ENCODE assay signal across 11 cellular contexts in the genomic region with DNA sequence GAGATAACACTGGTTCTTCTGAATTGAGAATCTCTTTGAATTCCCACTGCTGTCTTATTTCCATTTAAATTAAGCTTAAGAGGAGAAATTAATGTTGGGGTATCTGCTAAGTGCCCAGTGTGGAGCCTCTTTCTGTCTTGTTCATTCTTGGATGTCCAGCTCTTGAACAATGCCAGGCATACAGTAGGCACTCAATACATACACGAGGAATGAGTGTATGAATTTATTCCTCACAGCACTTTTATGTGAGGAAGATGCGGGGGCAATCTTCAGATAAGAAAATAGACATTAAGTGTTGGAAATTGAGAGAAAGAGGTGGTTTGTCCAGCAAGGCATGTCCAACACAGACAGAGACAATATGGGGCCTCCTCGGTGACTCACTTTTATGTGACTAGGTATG. TPM values are rescaled to one million over a fixed set of nuclear protein-coding genes. Genes with fewer than 3 reads are reported as not detected.
A peak's percentile ranks its signal among the peaks of the same experiment; 100 is the strongest.
DNase-seq lines count a peak whose midpoint lies in the region; ATAC-seq and TF ChIP-seq lines count a peak whose summit lies in the region.
"Had no signal": no experiment of that assay in that cellular context is flagged by ENCODE, and none has a peak within 500 bp of the region (broad histone marks: within the 10 kb centered on the region; RNA-seq: fewer than 3 reads in every experiment).

No MANE protein-coding gene starts in this region.

- intact Hi-C loops in breast epithelium (cut with DNase I; ENCODE audit: low total_unique reads) (no loop called here), natural killer cell (cut with micrococcal nuclease) (loop anchor here (1.0 to 2.0 kb wide), 4 partner anchors 11 to 119 kb away; no protein-coding TSS in a partner anchor)

- no peaks in the 10 kb centered on the region for H3K9me3 ChIP-seq in breast epithelium

- peak overlapping the region; percentile 7; the same call in 1 of the 2 replicates for H3K4me3 ChIP-seq in AG10803 (ENCODE audit: low read length)
- peak overlapping the region in 2 of 3 donors; percentile 20 to 30 for H3K4me3 ChIP-seq in breast epithelium

- ATAC-seq in natural killer cell: no peak

- H3K36me3 Mint-ChIP-seq in natural killer cell: no peaks in the 10 kb centered on the region
- H3K36me3 Mint-ChIP-seq: naive thymus-derived CD8-positive, alpha-beta T cell had no signal

- peaks cover 23 to 43% of the 10 kb centered on the region in 2 donors for H3K27me3 Mint-ChIP-seq in natural killer cell (ENCODE audit: low read depth in 2 of 2)

- H3K27me3 ChIP-seq in breast epithelium: no peaks in the 10 kb centered on the region

- no peaks in the 10 kb centered on the region for H3K4me1 ChIP-seq in breast epithelium

- H3K4me3 Mint-ChIP-seq in natural killer cell: no peak overlapping the region

- no peaks in the 10 kb centered on the region for H3K36me3 ChIP-seq in breast epithelium

- no peak for DNase-seq in AG10803 (ENCODE audit: low read depth)
- DNase-seq in M059J (ENCODE audit: low read depth): peak; percentile 10
- no peak for DNase-seq in breast epithelium (ENCODE audit: low spot score in 2 of 2)
- DNase-seq in natural killer cell: no peak
- no peak for DNase-seq in COLO829 (ENCODE audit: low spot score)
- DNase-seq in NCI-H1048 (lab: John Stamatoyannopoulos, UW): no peak
- no peak for DNase-seq in foreskin melanocyte
- DNase-seq in stimulated activated CD8-positive, alpha-beta memory T cell treated with anti-CD3 and anti-CD28 coated beads, Interleukin-4, amount 100 ng/mL, for 48 hours: no peak
- DNase-seq: head of caudate nucleus, Kasumi-1 had no signal

- TF ChIP-seq CTCF in AG10803 (conservative IDR thresholded peaks at IDR 0.05; ENCODE audit: low read length) (no peak), breast epithelium (IDR thresholded peaks at IDR 0.05) (no peak), natural killer cell (IDR thresholded peaks at IDR 0.05) (no peak)

- TF ChIP-seq POLR2A in breast epithelium (IDR thresholded peaks at IDR 0.05): no peak

- no peaks in the 10 kb centered on the region for H3K9me3 Mint-ChIP-seq in natural killer cell
- H3K9me3 Mint-ChIP-seq: naive thymus-derived CD8-positive, alpha-beta T cell had no signal

- peak overlapping the region; percentile 83 to 85 for H3K27ac ChIP-seq in breast epithelium

- peaks cover 16 to 17% of the 10 kb centered on the region in 2 donors for H3K4me1 Mint-ChIP-seq in natural killer cell

- H3K27ac Mint-ChIP-seq in natural killer cell: peak overlapping the region; percentile 87 to 91

RNA-seq across cellular contexts. Expression of gene ATF3, which starts 11.8 kb away (rescaled TPM):
- 5.1 and 6.0 TPM in 2 replicates for total RNA-seq in M059J (2014; rRNA removed; shearing (Covaris generic))
- 10 to 100 TPM in 2 of 3 donors, 1 to 10 TPM in 1; 6.7 to 90.9 (median 26.9) TPM for total RNA-seq in breast epithelium
- total RNA-seq in natural killer cell: 100 to 1,000 TPM in 1 of 3 donors, 10 to 100 TPM in 2; 62.2 to 135 (median 78.5) TPM
